Comparison of ENCODE assay signal across 20 cellular contexts in genomic region chr3:153215971-153216370, GRCh38. TPM values are rescaled to one million over a fixed set of nuclear protein-coding genes. Genes with fewer than 3 reads are reported as not detected.
DNase-seq lines count a peak whose midpoint lies in the region; ATAC-seq, FAIRE-seq and TF ChIP-seq lines count a peak whose summit lies in the region.
"Had no signal": no experiment of that assay in that cellular context is flagged by ENCODE, and none has a peak within 500 bp of the region (broad histone marks: within the 10 kb centered on the region; RNA-seq: fewer than 3 reads in every experiment).

No MANE protein-coding gene starts in this region.

- no peak for ATAC-seq in A549
- ATAC-seq in activated T-cell treated with anti-CD3 and anti-CD28 coated beads, Interleukin-2, amount 50 U/mL, for 4 hours, result no peak
- no peak for ATAC-seq in HG02840 (IDR thresholded peaks at IDR 0.05; ENCODE audit: low FRiP score, unreplicated experiment)
- ATAC-seq in sciatic nerve, result no peak
- ATAC-seq: HepG2 had no signal

- H3K4me2 ChIP-seq in A549, result no peak overlapping the region
- no peak overlapping the region for H3K4me2 ChIP-seq in Loucy (ENCODE audit: low read depth, low read length, poor library complexity, severe bottlenecking)
- H3K4me2 ChIP-seq in endothelial cell of umbilical vein (ENCODE audit: insufficient read depth, low read length), result no peak overlapping the region
- no peak overlapping the region for H3K4me2 ChIP-seq in hepatocyte

- H3K9me3 ChIP-seq in A549, result no peaks in the 10 kb centered on the region
- no peaks in the 10 kb centered on the region for H3K9me3 ChIP-seq in Loucy (ENCODE audit: insufficient read depth, low read depth, low read length)
- H3K9me3 ChIP-seq in endothelial cell of umbilical vein (replicated peaks; ENCODE audit: control insufficient read depth, insufficient read depth, low read length), result no peaks in the 10 kb centered on the region
- no peaks in the 10 kb centered on the region for H3K9me3 ChIP-seq in hepatocyte (ENCODE audit: low read depth)
- H3K9me3 ChIP-seq: Peyer's patch had no signal

- no peak for TF ChIP-seq EP300 in A549 (IDR thresholded peaks at IDR 0.05)

- no peaks in the 10 kb centered on the region for H3K9me2 ChIP-seq in Loucy (replicated peaks; ENCODE audit: low read depth, low read length)
- no peaks in the 10 kb centered on the region for H3K9me2 ChIP-seq in hepatocyte (replicated peaks; ENCODE audit: insufficient read depth)

- CTCF ChIA-PET in A549 (lab: Yijun Ruan, JAX) (no interaction called here), endothelial cell of umbilical vein (lab: Charles Lee) (interaction anchor here (1.1 kb wide), 1 partner anchor 9 kb away, joined by 3 read pairs; no protein-coding TSS in a partner anchor)

- BruUV-seq in endothelial cell of umbilical vein (replicated peaks; lab: Mats Ljungman, UMichigan), result no TSS peak

- WGBS in A549 (ENCODE audit: missing lambda C conversion rate), result 59% methylated on average over 5 of the region's 5 CpGs
- 66% methylated on average over 5 of the region's 5 CpGs for WGBS in hepatocyte (ENCODE audit: low lambda C conversion rate, missing lambda C conversion rate)

- POLR2A ChIA-PET in A549 (lab: Yijun Ruan, JAX), result no interaction called here
- POLR2A ChIA-PET in endothelial cell of umbilical vein (lab: Charles Lee), result no interaction called here

- H3K4me1 ChIP-seq in A549 (no peaks in the 10 kb centered on the region), Loucy (ENCODE audit: insufficient read depth, low read length, poor library complexity, severe bottlenecking) (peaks cover 25% of the 10 kb centered on the region), endothelial cell of umbilical vein (ENCODE audit: control insufficient read depth, extremely low read depth, insufficient read depth, low read length) (peaks cover 22% of the 10 kb centered on the region), hepatocyte (ENCODE audit: insufficient read depth) (no peaks in the 10 kb centered on the region)
- H3K4me1 ChIP-seq: Peyer's patch had no signal

- H3K27me3 ChIP-seq in Loucy (ENCODE audit: insufficient read depth, low read length, poor library complexity, severe bottlenecking) (no peaks in the 10 kb centered on the region), endothelial cell of umbilical vein (ENCODE audit: control insufficient read depth in 2 of 2, insufficient read depth in 2 of 2, low read length in 2 of 2) (no peaks in the 10 kb centered on the region), hepatocyte (no peaks in the 10 kb centered on the region)
- H3K27me3 ChIP-seq: Peyer's patch had no signal

- peaks cover 51% of the 10 kb centered on the region for H3K4me1 Mint-ChIP-seq in activated T-cell treated with anti-CD3 and anti-CD28 coated beads, Interleukin-2, amount 50 U/mL, for 4 hours (ENCODE audit: low read depth)

- H3K36me3 ChIP-seq in Loucy (ENCODE audit: insufficient read depth, low read length) (no peaks in the 10 kb centered on the region), endothelial cell of umbilical vein (ENCODE audit: control insufficient read depth in 2 of 2, extremely low read depth in 1 of 2, insufficient read depth in 2 of 2, low read length in 2 of 2) (no peaks in the 10 kb centered on the region), hepatocyte (replicated peaks; ENCODE audit: insufficient read depth, low read depth) (no peaks in the 10 kb centered on the region)
- H3K36me3 ChIP-seq: Peyer's patch had no signal

- FAIRE-seq in A549 (lab: Jason Lieb, UNC), result peak; percentile 61
- no peak for FAIRE-seq in endothelial cell of umbilical vein (lab: Jason Lieb, UNC)
- FAIRE-seq: H54, HepG2 had no signal

- H3K9me3 Mint-ChIP-seq in activated T-cell treated with anti-CD3 and anti-CD28 coated beads, Interleukin-2, amount 50 U/mL, for 4 hours, result peaks cover 6% of the 10 kb centered on the region

- no peak overlapping the region for H3K9ac ChIP-seq in Loucy (ENCODE audit: low read depth, low read length, poor library complexity, severe bottlenecking)
- H3K9ac ChIP-seq in endothelial cell of umbilical vein (replicated peaks; ENCODE audit: extremely low read depth, insufficient read depth, low read length), result no peak overlapping the region

- no peak for TF ChIP-seq RAD21 in A549 (conservative IDR thresholded peaks at IDR 0.05 in 1 of 2, IDR thresholded peaks at IDR 0.05 in 1 of 2)

- dilution Hi-C loops in endothelial cell of umbilical vein (cut with MboI; ENCODE audit: extremely low pct_ligation_motif_present, low sequenced_read_pairs), result no loop called here

- H3K27ac ChIP-seq in A549, result no peak overlapping the region
- H3K27ac ChIP-seq in endothelial cell of umbilical vein (ENCODE audit: insufficient read depth, low read depth, low read length), result no peak overlapping the region
- H3K27ac ChIP-seq in hepatocyte, result no peak overlapping the region
- H3K27ac ChIP-seq: Peyer's patch had no signal

- intact Hi-C loops in endothelial cell of umbilical vein (cut with micrococcal nuclease) (no loop called here), sciatic nerve (cut with DNase I) (no loop called here)

- H4K20me1 ChIP-seq in Loucy (ENCODE audit: insufficient read depth, low read length, poor library complexity, severe bottlenecking), result no peaks in the 10 kb centered on the region
- no peaks in the 10 kb centered on the region for H4K20me1 ChIP-seq in endothelial cell of umbilical vein (replicated peaks; ENCODE audit: control insufficient read depth, extremely low read depth, insufficient read depth, low read length)
- no peaks in the 10 kb centered on the region for H4K20me1 ChIP-seq in hepatocyte (ENCODE audit: insufficient read depth, poor library complexity, severe bottlenecking)

- peaks cover under 1% of the 10 kb centered on the region; the same call in 1 of the 2 replicates for H3F3A ChIP-seq in Loucy (ENCODE audit: low read depth)

- H3K4me3 Mint-ChIP-seq in activated T-cell treated with anti-CD3 and anti-CD28 coated beads, Interleukin-2, amount 50 U/mL, for 4 hours, result no peak overlapping the region

- peaks cover 2% of the 10 kb centered on the region for H3K36me3 Mint-ChIP-seq in activated T-cell treated with anti-CD3 and anti-CD28 coated beads, Interleukin-2, amount 50 U/mL, for 4 hours (ENCODE audit: insufficient read depth)

- DNase-seq in A549 (ENCODE audit: low read depth in 1 of 2, low spot score in 1 of 2) (no peak), endothelial cell of umbilical vein (ENCODE audit: low read depth, low spot score) (peak; percentile 28), hepatocyte (ENCODE audit: low spot score) (peak; percentile 28), NCI-H187 (lab: John Stamatoyannopoulos, UW) (no peak), sciatic nerve (ENCODE audit: low spot score) (no peak)
- no peak for DNase-seq in activated T-cell treated with anti-CD3 and anti-CD28 coated beads, Interleukin-2, amount 50 U/mL, for 4 hours
- DNase-seq: 8988T; CD4-positive, CD25-positive, alpha-beta regulatory T cell; DMS79 treated with DMSO at 0.1 percent for 48 hours; GDM1; NCI-H1105 treated with DMSO at 0.1 percent for 48 hours; NCI-H187 treated with DMSO at 0.1 percent for 48 hours; NCI-H2171 treated with DMSO at 0.1 percent for 48 hours; NCI-H510A; Peyer's patch; SHP77 had no signal

- TF ChIP-seq CTCF in A549 (IDR thresholded peaks at IDR 0.05) (no peak), Loucy (conservative IDR thresholded peaks at IDR 0.05; ENCODE audit: low read length) (no peak), endothelial cell of umbilical vein (IDR thresholded peaks at IDR 0.05; ENCODE audit: extremely low read depth in 1 of 2, insufficient read depth in 1 of 2, low read depth in 1 of 2, low read length in 2 of 2) (no peak), hepatocyte (IDR thresholded peaks at IDR 0.05; ENCODE audit: poor library complexity) (no peak)

- H3K4me3 ChIP-seq in A549 (no peak overlapping the region), Loucy (ENCODE audit: low read length, poor library complexity, severe bottlenecking) (no peak overlapping the region), endothelial cell of umbilical vein (replicated peaks in 1 of 3; ENCODE audit: insufficient read depth in 1 of 3, low read depth in 1 of 3, low read length in 3 of 3) (no peak overlapping the region), hepatocyte (no peak overlapping the region)
- H3K4me3 ChIP-seq: Peyer's patch had no signal

- H3K79me2 ChIP-seq in Loucy (ENCODE audit: insufficient read depth, low read length) (no peaks in the 10 kb centered on the region), endothelial cell of umbilical vein (ENCODE audit: control insufficient read depth, insufficient read depth, low read length) (no peaks in the 10 kb centered on the region), hepatocyte (no peaks in the 10 kb centered on the region)

- 0 out of 2 replicates have a peak overlapping the region, but pooled peaks have one; percentile 25 for H2AFZ ChIP-seq in Loucy (ENCODE audit: low read length)
- no peak overlapping the region for H2AFZ ChIP-seq in endothelial cell of umbilical vein (ENCODE audit: low read depth, low read length)
- H2AFZ ChIP-seq in hepatocyte, result no peak overlapping the region

- H3K9me1 ChIP-seq in endothelial cell of umbilical vein (replicated peaks; ENCODE audit: control insufficient read depth, extremely low read depth, insufficient read depth, low read length), result no peaks in the 10 kb centered on the region

- no peaks in the 10 kb centered on the region for H3K27me3 Mint-ChIP-seq in activated T-cell treated with anti-CD3 and anti-CD28 coated beads, Interleukin-2, amount 50 U/mL, for 4 hours (ENCODE audit: low read depth)
- H3K27me3 Mint-ChIP-seq: CD4-positive, CD25-positive, alpha-beta regulatory T cell had no signal

- TF ChIP-seq POLR2A in A549 (IDR thresholded peaks at IDR 0.05; ENCODE audit: low read length) (no peak), endothelial cell of umbilical vein (IDR thresholded peaks at IDR 0.05; ENCODE audit: low read depth, low read length) (no peak)

RNA-seq across cellular contexts. Expression of gene RAP2B, which starts 53.9 kb away (rescaled TPM):
- polyA plus RNA-seq in A549 (2011; rRNA removed) (5.7 and 6.7 TPM in 2 replicates), A549 (2017; fragmentation: RNase III; extraction: RNeasy Plus Mini Kit Qiagen cat#74134 plus additional on column Dnase treatment) (5.4 to 5.9 TPM (median 5.6 TPM) in 3 replicates), endothelial cell of umbilical vein (7.9 and 8.3 TPM in 2 replicates), hepatocyte (10.4 and 11.5 TPM in 2 replicates)
- polyA plus RNA-seq in A549 (2012; cell fraction: cytosol; rRNA removed), result 4.6 TPM in 2 replicates
- polyA plus RNA-seq in A549 (2012; cell fraction: nucleus; rRNA removed), result 2.7 and 3.1 TPM in 2 replicates
- 8.8 and 11.2 TPM in 2 replicates for polyA minus RNA-seq in A549 (2011; rRNA and poly(A)+ RNA removed)
- total RNA-seq in endothelial cell of umbilical vein (26.6 and 27.5 TPM in 2 replicates), hepatocyte (17.7 and 20.0 TPM in 2 replicates), sciatic nerve (16.4 TPM)
- polyA plus RNA-seq in endothelial cell of umbilical vein (2011; cell fraction: cytosol; rRNA removed), result 7.5 and 9.5 TPM in 2 replicates
- polyA plus RNA-seq in endothelial cell of umbilical vein (2011; cell fraction: nucleus; rRNA removed), result 4.9 and 6.5 TPM in 2 replicates
- polyA plus RNA-seq in endothelial cell of umbilical vein (2012), result 9.3 and 12.6 TPM in 2 replicates
- polyA minus RNA-seq in endothelial cell of umbilical vein, result 14.4 and 19.7 TPM in 2 replicates
- polyA minus RNA-seq in endothelial cell of umbilical vein (2011; cell fraction: cytosol; rRNA and poly(A)+ RNA removed), result 10.9 TPM
- 13.2 and 14.2 TPM in 2 replicates for polyA minus RNA-seq in endothelial cell of umbilical vein (2011; cell fraction: nucleus; rRNA and poly(A)+ RNA removed)
- 10 to 100 TPM; 12.3 to 15.2 (median 13.2) TPM for total RNA-seq in activated T-cell treated with anti-CD3 and anti-CD28 coated beads, Interleukin-2, amount 50 U/mL, for 4 hours

Comparison
In these comparisons a context has a peak if more than half of its experiments do, and no peak if none do; other contexts are left out.
1. DNase-seq: peak in endothelial cell of umbilical vein (single experiment) and hepatocyte (single experiment); none in A549 (0 of 2), NCI-H187 (0 of 2), activated T-cell treated with anti-CD3 and anti-CD28 coated beads, Interleukin-2, amount 50 U/mL, for 4 hours (single experiment) and sciatic nerve (single experiment).